In the genomic region with DNA sequence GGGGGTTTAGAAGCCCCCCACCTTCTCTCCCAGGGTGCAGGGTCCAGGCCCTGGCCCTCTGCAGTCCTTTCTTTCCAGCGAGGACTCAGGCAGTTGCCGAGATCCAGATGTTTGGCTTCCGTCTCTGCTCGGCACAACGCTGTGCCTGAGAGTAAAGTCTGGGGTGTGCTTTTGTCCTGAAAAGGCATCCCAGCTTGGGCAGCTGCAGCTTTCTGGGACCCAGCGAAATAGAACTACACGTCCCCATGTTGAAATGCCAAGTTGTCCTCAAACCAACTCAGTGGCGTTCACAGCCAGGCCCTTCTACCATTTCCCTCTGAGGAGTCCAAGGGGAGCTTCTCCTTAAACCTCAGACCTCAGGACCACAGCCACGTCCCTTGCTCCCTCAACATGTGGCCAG, we compare ENCODE assay signal across 16 cellular contexts. TPM values are rescaled to one million over a fixed set of nuclear protein-coding genes. Genes with fewer than 3 reads are reported as not detected.
DNase-seq lines count a peak whose midpoint lies in the region; ATAC-seq and TF ChIP-seq lines count a peak whose summit lies in the region.
"Had no signal": no experiment of that assay in that cellular context is flagged by ENCODE, and none has a peak within 500 bp of the region (broad histone marks: within the 10 kb centered on the region; RNA-seq: fewer than 3 reads in every experiment).

No MANE protein-coding gene starts in this region.

- H3K9me3 ChIP-seq in right atrium auricular region (no peaks in the 10 kb centered on the region), testis (no peaks in the 10 kb centered on the region), Peyer's patch (no peaks in the 10 kb centered on the region)
- H3K9me3 ChIP-seq: BLaER1, Caco-2 had no signal

- H3K4me3 Mint-ChIP-seq in T-helper 2 cell treated with Interferon-gamma antibody and Interleukin-4, amounts not matched to agents 5 μg/mL and 100 μg/mL, for 36 hours, result no peak overlapping the region
- H3K4me3 Mint-ChIP-seq: CD8-positive, alpha-beta memory T cell had no signal

- H3K27me3 ChIP-seq in right atrium auricular region (no peaks in the 10 kb centered on the region), testis (no peaks in the 10 kb centered on the region), Peyer's patch (no peaks in the 10 kb centered on the region)
- H3K27me3 ChIP-seq: BLaER1 had no signal

- no peak for DNase-seq in Right ventricle myocardium inferior (ENCODE audit: missing footprints)
- no peak for DNase-seq in right atrium auricular region (ENCODE audit: low spot score)
- peak; percentile 40 for DNase-seq in left ventricle myocardium superior
- DNase-seq in sciatic nerve (ENCODE audit: low spot score), result peak; percentile 57
- DNase-seq in testis, result peak; percentile 28
- no peak for DNase-seq in T-helper 2 cell treated with Interferon-gamma antibody and Interleukin-4, amounts not matched to agents 5 μg/mL and 100 μg/mL, for 36 hours (ENCODE audit: low spot score)
- DNase-seq in Peyer's patch, result no peak
- DNase-seq in NCI-H2171 treated with DMSO at 0.1 percent for 48 hours (lab: John Stamatoyannopoulos, UW), result no peak
- DNase-seq: 8988T; AML-193; Caco-2; CD8-positive, alpha-beta memory T cell; DMS53; GF-D8 had no signal

- WGBS in testis, 2 donors, result 55 to 61% methylated on average over 4 to 9 of the region's 9 CpGs

- H3K36me3 ChIP-seq in right atrium auricular region (no peaks in the 10 kb centered on the region), testis (ENCODE audit: low read depth, missing control alignments) (no peaks in the 10 kb centered on the region), Peyer's patch (no peaks in the 10 kb centered on the region)
- H3K36me3 ChIP-seq: BLaER1 had no signal

- TF ChIP-seq POLR2A in testis (IDR thresholded peaks at IDR 0.05) (no peak), Peyer's patch (IDR thresholded peaks at IDR 0.05) (no peak)

- intact Hi-C loops in Right ventricle myocardium inferior (cut with DNase I) (no loop called here), left ventricle myocardium superior (cut with micrococcal nuclease) (no loop called here), sciatic nerve (cut with DNase I) (no loop called here), testis (cut with DNase I; ENCODE audit: low total_unique reads) (no loop called here)

- no peaks in the 10 kb centered on the region for H3K36me3 Mint-ChIP-seq in T-helper 2 cell treated with Interferon-gamma antibody and Interleukin-4, amounts not matched to agents 5 μg/mL and 100 μg/mL, for 36 hours (ENCODE audit: low read depth)
- H3K36me3 Mint-ChIP-seq: CD8-positive, alpha-beta memory T cell had no signal

- H3K4me3 ChIP-seq in right atrium auricular region (no peak overlapping the region), testis (no peak overlapping the region), Peyer's patch (no peak overlapping the region)
- H3K4me3 ChIP-seq: BLaER1 had no signal

- TF ChIP-seq CTCF in right atrium auricular region (IDR thresholded peaks at IDR 0.05) (no peak), testis (IDR thresholded peaks at IDR 0.05) (no peak), Peyer's patch (IDR thresholded peaks at IDR 0.05) (no peak)

- peaks cover 13% of the 10 kb centered on the region for H3K27me3 Mint-ChIP-seq in T-helper 2 cell treated with Interferon-gamma antibody and Interleukin-4, amounts not matched to agents 5 μg/mL and 100 μg/mL, for 36 hours (ENCODE audit: low read depth)

- no peak overlapping the region for H3K27ac Mint-ChIP-seq in T-helper 2 cell treated with Interferon-gamma antibody and Interleukin-4, amounts not matched to agents 5 μg/mL and 100 μg/mL, for 36 hours
- H3K27ac Mint-ChIP-seq: CD8-positive, alpha-beta memory T cell had no signal

- H3K4me1 ChIP-seq in right atrium auricular region, result peaks cover 0 to 62% of the 10 kb centered on the region in 2 donors
- peaks cover 27% of the 10 kb centered on the region for H3K4me1 ChIP-seq in testis
- peaks cover 0 to 25% (median 0%) of the 10 kb centered on the region in 4 donors for H3K4me1 ChIP-seq in Peyer's patch
- H3K4me1 ChIP-seq: Caco-2 had no signal

- peak; percentile 47 for ATAC-seq in Right ventricle myocardium inferior
- ATAC-seq in left ventricle myocardium superior, result peak; percentile 38
- ATAC-seq in sciatic nerve, result peak; percentile 48
- ATAC-seq: HCT116 had no signal

- H3K9me3 Mint-ChIP-seq in T-helper 2 cell treated with Interferon-gamma antibody and Interleukin-4, amounts not matched to agents 5 μg/mL and 100 μg/mL, for 36 hours, result no peaks in the 10 kb centered on the region
- H3K9me3 Mint-ChIP-seq: CD8-positive, alpha-beta memory T cell had no signal

- no peaks in the 10 kb centered on the region for H3K4me1 Mint-ChIP-seq in T-helper 2 cell treated with Interferon-gamma antibody and Interleukin-4, amounts not matched to agents 5 μg/mL and 100 μg/mL, for 36 hours (ENCODE audit: low read depth)
- H3K4me1 Mint-ChIP-seq: CD8-positive, alpha-beta memory T cell had no signal

- H3K27ac ChIP-seq in right atrium auricular region, result no peak overlapping the region
- H3K27ac ChIP-seq in testis, result no peak overlapping the region
- no peak overlapping the region for H3K27ac ChIP-seq in Peyer's patch
- H3K27ac ChIP-seq: BLaER1 had no signal

RNA-seq across cellular contexts. Expression of gene FGD5, which starts 23.1 kb away (rescaled TPM):
- 16.5 TPM for total RNA-seq in Right ventricle myocardium inferior
- total RNA-seq in right atrium auricular region, result 10 to 100 TPM in 1 of 2 donors, 1 to 10 TPM in 1; 9.6 to 18.8 TPM
- 16.3 TPM for total RNA-seq in left ventricle myocardium superior
- 57.4 TPM for total RNA-seq in sciatic nerve
- 10 to 100 TPM; 14.4 to 17.8 TPM for total RNA-seq in testis
- 15.6 TPM for polyA plus RNA-seq in testis (ENCODE audit: insufficient read depth, low read depth, low replicate concordance)
- total RNA-seq in Peyer's patch, result 10 to 100 TPM in 3 of 4 donors, 1 to 10 TPM in 1; 8.6 to 65.2 (median 18.1) TPM
- total RNA-seq: CD8-positive, alpha-beta memory T cell had no signal
- polyA plus RNA-seq: CD8-positive, alpha-beta memory T cell had no signal

Comparison
In these comparisons a context has a peak if more than half of its experiments do, and no peak if none do; other contexts are left out.
1. DNase-seq: peak in left ventricle myocardium superior (single experiment), sciatic nerve (single experiment) and testis (single experiment); none in Right ventricle myocardium inferior (single experiment), right atrium auricular region (single experiment), T-helper 2 cell treated with Interferon-gamma antibody and Interleukin-4, amounts not matched to agents 5 μg/mL and 100 μg/mL, for 36 hours (single experiment), Peyer's patch (0 of 3) and NCI-H2171 treated with DMSO at 0.1 percent for 48 hours (single experiment).
2. Peak in every context shown above with its lines, with median percentiles within 50 percentile points of each other: ATAC-seq.